13 cellular contexts compared by ENCODE assay signal in genomic region chr1:223732993-223733798, GRCh38. TPM values are rescaled to one million over a fixed set of nuclear protein-coding genes. Genes with fewer than 3 reads are reported as not detected.
A peak's percentile ranks its signal among the peaks of the same experiment; 100 is the strongest.
DNase-seq lines count a peak whose midpoint lies in the region; ATAC-seq, FAIRE-seq and TF ChIP-seq lines count a peak whose summit lies in the region.
"Had no signal": no experiment of that assay in that cellular context is flagged by ENCODE, and none has a peak within 500 bp of the region (broad histone marks: within the 10 kb centered on the region; RNA-seq: fewer than 3 reads in every experiment).

No MANE protein-coding gene starts in this region.

- FAIRE-seq in A549 (lab: Jason Lieb, UNC): no peak
- FAIRE-seq: GM18507, islet of Langerhans had no signal

- DNase-seq in A549 (ENCODE audit: low read depth in 1 of 2, low spot score in 1 of 2): no peak
- DNase-seq in NCI-H2081 (lab: John Stamatoyannopoulos, UW): peak; percentile 46 to 80
- no peak for DNase-seq in effector memory CD4-positive, alpha-beta T cell
- no peak for DNase-seq in mucosa of descending colon
- DNase-seq in effector CD8-positive, alpha-beta T cell (lab: John Stamatoyannopoulos, UW): no peak
- no peak for DNase-seq in activated CD4-positive, CD25-positive, alpha-beta regulatory T cell treated with anti-CD3 and anti-CD28 coated beads, Interleukin-2, amount 50 U/mL, for 72 hours
- no peak for DNase-seq in activated naive CD4-positive, alpha-beta T cell treated with Interleukin-2 at 50 U/mL for 16 hours
- DNase-seq: activated CD4-positive, alpha-beta T cell treated with anti-CD3 and anti-CD28 coated beads, Interleukin-2, amount 50 U/mL, for 4 hours; CD4-positive, alpha-beta T cell had no signal

- H3K4me3 ChIP-seq in A549: 0 out of 3 replicates have a peak overlapping the region, but pooled peaks have one; percentile 12
- no peak overlapping the region for H3K4me3 ChIP-seq in effector memory CD4-positive, alpha-beta T cell (ENCODE audit: insufficient read depth, low read depth, low read length, poor library complexity, severe bottlenecking)
- no peak overlapping the region for H3K4me3 ChIP-seq in mucosa of descending colon
- H3K4me3 ChIP-seq: cardiac muscle cell had no signal

- no peak for TF ChIP-seq EP300 in A549 (IDR thresholded peaks at IDR 0.05)

- POLR2A ChIA-PET in A549 (lab: Yijun Ruan, JAX): no interaction called here

- peak overlapping the region; percentile 60 to 86 for H3K27ac ChIP-seq in A549
- H3K27ac ChIP-seq in effector memory CD4-positive, alpha-beta T cell (ENCODE audit: insufficient read depth, low read length, poor library complexity, severe bottlenecking): peak overlapping the region; percentile 23
- H3K27ac ChIP-seq: cardiac muscle cell had no signal

- intact Hi-C loops in mucosa of descending colon (cut with DNase I, micrococcal nuclease): no loop called here

- TF ChIP-seq RAD21 in A549 (conservative IDR thresholded peaks at IDR 0.05 in 1 of 2, IDR thresholded peaks at IDR 0.05 in 1 of 2): no peak

- peaks cover 83% of the 10 kb centered on the region for H3K4me1 ChIP-seq in A549
- no peaks in the 10 kb centered on the region for H3K4me1 ChIP-seq in effector memory CD4-positive, alpha-beta T cell (ENCODE audit: control insufficient read depth, insufficient read depth, low read length, poor library complexity, severe bottlenecking)
- H3K4me1 ChIP-seq in mucosa of descending colon (ENCODE audit: low read depth): peaks cover 42% of the 10 kb centered on the region

- H3K36me3 ChIP-seq in effector memory CD4-positive, alpha-beta T cell (ENCODE audit: control insufficient read depth, insufficient read depth, low read length): peaks cover 19% of the 10 kb centered on the region
- H3K36me3 ChIP-seq in mucosa of descending colon (ENCODE audit: low read depth): no peaks in the 10 kb centered on the region
- H3K36me3 ChIP-seq: cardiac muscle cell had no signal

- peak; percentile 7 to 26; a peak in 3 of 6 replicates for ATAC-seq in A549
- peak; percentile 23 for ATAC-seq in mucosa of descending colon
- ATAC-seq in GM21447 (IDR thresholded peaks at IDR 0.05; ENCODE audit: unreplicated experiment): no peak

- no peaks in the 10 kb centered on the region for H3K9me3 ChIP-seq in A549
- H3K9me3 ChIP-seq in effector memory CD4-positive, alpha-beta T cell (ENCODE audit: control insufficient read depth, low read length): no peaks in the 10 kb centered on the region
- no peaks in the 10 kb centered on the region for H3K9me3 ChIP-seq in mucosa of descending colon

- TF ChIP-seq POLR2A in A549 (IDR thresholded peaks at IDR 0.05; ENCODE audit: low read length): no peak

- CTCF ChIA-PET in A549 (lab: Yijun Ruan, JAX): interaction anchor here (0.6 to 10.1 kb wide), 7 partner anchors 8 to 35 kb away, joined by 3 to 100 read pairs (median 3); partner anchors contain the start of gene CAPN2

- no peak for TF ChIP-seq CTCF in A549 (IDR thresholded peaks at IDR 0.05)
- TF ChIP-seq CTCF in mucosa of descending colon (IDR thresholded peaks at IDR 0.05): no peak

- no peaks in the 10 kb centered on the region for H3K27me3 ChIP-seq in effector memory CD4-positive, alpha-beta T cell (replicated peaks; ENCODE audit: control insufficient read depth, insufficient read depth, low read length, poor library complexity, severe bottlenecking)
- H3K27me3 ChIP-seq: cardiac muscle cell had no signal

- WGBS in A549 (ENCODE audit: missing lambda C conversion rate): 33% methylated on average over 4 of the region's 6 CpGs

- peak overlapping the region; percentile 77 for H3K4me2 ChIP-seq in A549

TF ChIP-seq in A549, 52 proteins besides CTCF, POLR2A, EP300 and RAD21:
- TF ChIP-seq HOXA7 (CRISPR knock-in tag; IDR thresholded peaks at IDR 0.05) (no peak), KDM1A (IDR thresholded peaks at IDR 0.05; ENCODE audit: low read depth) (no peak), GATA3 (IDR thresholded peaks at IDR 0.05; ENCODE audit: borderline replicate concordance) (0 out of 2 replicates have a peak, but pooled peaks have one; percentile 25), TFCP2L1 (CRISPR knock-in tag; IDR thresholded peaks at IDR 0.05) (no peak), MAX (IDR thresholded peaks at IDR 0.05) (0 out of 2 replicates have a peak, but pooled peaks have one; percentile 10)

RNA-seq across cellular contexts. Expression of gene CAPN2, which starts 20.9 kb away (rescaled TPM):
- 199 and 217 TPM in 2 replicates for polyA plus RNA-seq in A549 (2011; rRNA removed)
- 132 and 138 TPM in 2 replicates for polyA plus RNA-seq in A549 (2012; cell fraction: cytosol; rRNA removed)
- 115 and 134 TPM in 2 replicates for polyA plus RNA-seq in A549 (2012; cell fraction: nucleus; rRNA removed)
- polyA plus RNA-seq in A549 (2017; fragmentation: RNase III; extraction: RNeasy Plus Mini Kit Qiagen cat#74134 plus additional on column Dnase treatment): 285 to 327 TPM (median 300 TPM) in 3 replicates
- polyA minus RNA-seq in A549 (2011; rRNA and poly(A)+ RNA removed): 153 and 163 TPM in 2 replicates
- total RNA-seq in mucosa of descending colon: 100 to 1,000 TPM; 200 to 417 (median 305) TPM

Comparison
In these comparisons a context has a peak if more than half of its experiments do, and no peak if none do; other contexts are left out.
1. DNase-seq: peak in NCI-H2081 (2 of 2); none in A549 (0 of 2), effector memory CD4-positive, alpha-beta T cell (0 of 3), mucosa of descending colon (0 of 3), effector CD8-positive, alpha-beta T cell (single experiment), activated CD4-positive, CD25-positive, alpha-beta regulatory T cell treated with anti-CD3 and anti-CD28 coated beads, Interleukin-2, amount 50 U/mL, for 72 hours (single experiment) and activated naive CD4-positive, alpha-beta T cell treated with Interleukin-2 at 50 U/mL for 16 hours (single experiment).